26 cellular contexts compared by ENCODE assay signal in genomic region chr4:38037627-38038026, GRCh38.
A peak's percentile ranks its signal among the peaks of the same experiment; 100 is the strongest.
DNase-seq lines count a peak whose midpoint lies in the region; ATAC-seq, FAIRE-seq and TF ChIP-seq lines count a peak whose summit lies in the region.
"Had no signal": no experiment of that assay in that cellular context is flagged by ENCODE, and none has a peak within 500 bp of the region (broad histone marks: within the 10 kb centered on the region; RNA-seq: fewer than 3 reads in every experiment).

No MANE protein-coding gene starts in this region.

- H3K4ac ChIP-seq in trophoblast cell (ENCODE audit: low read depth, low read length), result no peak overlapping the region

- H3K14ac ChIP-seq in trophoblast cell (ENCODE audit: low read length), result no peak overlapping the region

- DNase-seq in GM12891 (ENCODE audit: insufficient read length, low spot score), result no peak
- DNase-seq in hepatocyte (ENCODE audit: low spot score), result no peak
- no peak for DNase-seq in trophoblast cell
- DNase-seq in uterus, result no peak
- no peak for DNase-seq in MG63
- DNase-seq: 8988T; ACHN; AML-193; BE2C; CD4-positive, alpha-beta T cell; CD8-positive, alpha-beta memory T cell; DMS 273 treated with DMSO at 0.1 percent for 48 hours; DMS79; EL; GDM1; GOT3; HFFc6 had no signal

- H3K4me2 ChIP-seq in hepatocyte, result peak overlapping the region; percentile 22
- H3K4me2 ChIP-seq in trophoblast cell (ENCODE audit: low read length), result no peak overlapping the region
- H3K4me2 ChIP-seq: A549; BLaER1 treated with 17β-estradiol and CSF1 and Interleukin-3, amounts not matched to agents 10 nM and 100 nM had no signal

- intact Hi-C loops in uterus (cut with DNase I; ENCODE audit: low total_unique reads), result loop anchor here (10.0 kb wide), 3 partner anchors 63 to 233 kb away; partner anchors contain the start of gene TBC1D1

- ATAC-seq in HG03280 (IDR thresholded peaks at IDR 0.05; ENCODE audit: unreplicated experiment) (no peak), GM21367 (IDR thresholded peaks at IDR 0.05; ENCODE audit: unreplicated experiment) (no peak)
- ATAC-seq: A549, GM12878 had no signal

- no peak overlapping the region for H4K12ac ChIP-seq in trophoblast cell (ENCODE audit: low read depth, low read length)

- no peak overlapping the region for H2BK12ac ChIP-seq in trophoblast cell (ENCODE audit: low read length)

- H2BK5ac ChIP-seq in trophoblast cell (ENCODE audit: low read depth, low read length, poor library complexity), result no peak overlapping the region

- no peaks in the 10 kb centered on the region for H3K79me2 ChIP-seq in hepatocyte
- H3K79me2 ChIP-seq in trophoblast cell (ENCODE audit: control insufficient read depth, insufficient read depth, low read length, poor library complexity), result no peaks in the 10 kb centered on the region

- H3K79me1 ChIP-seq in trophoblast cell (ENCODE audit: low read length), result no peaks in the 10 kb centered on the region

- H4K20me1 ChIP-seq in hepatocyte (ENCODE audit: insufficient read depth, poor library complexity, severe bottlenecking), result no peaks in the 10 kb centered on the region

- FAIRE-seq in GM12891 (lab: Jason Lieb, UNC), result peak; percentile 28
- FAIRE-seq: A549, D721Med, GM12878, GM18507, H54 had no signal

- H4K91ac ChIP-seq in trophoblast cell (ENCODE audit: low read depth, low read length), result peak overlapping the region; percentile 5

- TF ChIP-seq CTCF in hepatocyte (IDR thresholded peaks at IDR 0.05; ENCODE audit: poor library complexity) (no peak), uterus (IDR thresholded peaks at IDR 0.05) (no peak)

- no peak overlapping the region for H3K18ac ChIP-seq in trophoblast cell (ENCODE audit: low read length)

- H3K23ac ChIP-seq in trophoblast cell (ENCODE audit: low read length), result no peak overlapping the region

- H3K27ac ChIP-seq in hepatocyte (peak overlapping the region; percentile 28), trophoblast cell (ENCODE audit: low read depth, low read length) (no peak overlapping the region), uterus (peak overlapping the region; percentile 47 to 99)
- H3K27ac ChIP-seq: A549; BLaER1 treated with 17β-estradiol and CSF1 and Interleukin-3, amounts not matched to agents 10 nM and 100 nM had no signal

- H3K9me3 ChIP-seq in hepatocyte (ENCODE audit: low read depth) (no peaks in the 10 kb centered on the region), trophoblast cell (ENCODE audit: insufficient read depth, low read depth, low read length) (no peaks in the 10 kb centered on the region), uterus (no peaks in the 10 kb centered on the region), MG63 (no peaks in the 10 kb centered on the region)
- H3K9me3 ChIP-seq: A549; BE2C; BLaER1 treated with 17β-estradiol and CSF1 and Interleukin-3, amounts not matched to agents 10 nM and 100 nM; HAP-1 had no signal

- no peak overlapping the region for H2AFZ ChIP-seq in hepatocyte
- no peak overlapping the region for H2AFZ ChIP-seq in trophoblast cell (ENCODE audit: insufficient read depth, low read length, poor library complexity)

- H3K9ac ChIP-seq in trophoblast cell (ENCODE audit: low read length), result no peak overlapping the region
- H3K9ac ChIP-seq: BLaER1 treated with 17β-estradiol and CSF1 and Interleukin-3, amounts not matched to agents 10 nM and 100 nM had no signal

- H2AK5ac ChIP-seq in trophoblast cell (ENCODE audit: low read length), result no peak overlapping the region

- no peaks in the 10 kb centered on the region for H3K9me2 ChIP-seq in hepatocyte (replicated peaks; ENCODE audit: insufficient read depth)

- H3K4me1 ChIP-seq in hepatocyte (ENCODE audit: insufficient read depth), result no peaks in the 10 kb centered on the region
- H3K4me1 ChIP-seq in trophoblast cell (ENCODE audit: control insufficient read depth in 1 of 2, insufficient read depth in 2 of 2, low read length in 2 of 2), result no peaks in the 10 kb centered on the region
- peaks cover 0 to 7% of the 10 kb centered on the region in 2 donors for H3K4me1 ChIP-seq in uterus
- H3K4me1 ChIP-seq: A549; BE2C; BLaER1 treated with 17β-estradiol and CSF1 and Interleukin-3, amounts not matched to agents 10 nM and 100 nM had no signal

- H3K27me3 ChIP-seq in hepatocyte, result no peaks in the 10 kb centered on the region
- H3K27me3 ChIP-seq in trophoblast cell (ENCODE audit: insufficient read depth, low read length), result no peaks in the 10 kb centered on the region
- H3K27me3 ChIP-seq in uterus, result no peaks in the 10 kb centered on the region
- no peaks in the 10 kb centered on the region for H3K27me3 ChIP-seq in MG63
- H3K27me3 ChIP-seq: BE2C; BLaER1 treated with 17β-estradiol and CSF1 and Interleukin-3, amounts not matched to agents 10 nM and 100 nM had no signal

- H2BK120ac ChIP-seq in trophoblast cell (ENCODE audit: insufficient read depth, low read length, poor library complexity), result no peak overlapping the region

- H3K36me3 ChIP-seq in hepatocyte (replicated peaks; ENCODE audit: insufficient read depth, low read depth), result no peaks in the 10 kb centered on the region
- H3K36me3 ChIP-seq in trophoblast cell (ENCODE audit: control insufficient read depth in 1 of 2, insufficient read depth in 2 of 2, low read length in 2 of 2), result peaks cover 15 to 16% of the 10 kb centered on the region in 2 experiments
- H3K36me3 ChIP-seq in uterus, result no peaks in the 10 kb centered on the region
- H3K36me3 ChIP-seq in MG63, result no peaks in the 10 kb centered on the region
- H3K36me3 ChIP-seq: BE2C had no signal

- 74% methylated on average over 8 of the region's 8 CpGs for WGBS in hepatocyte (ENCODE audit: low lambda C conversion rate, missing lambda C conversion rate)
- WGBS in trophoblast cell (ENCODE audit: extremely low coverage, insufficient coverage, insufficient read length), result no CpG with 5 or more reads among the region's 8 CpGs

- H4K8ac ChIP-seq in trophoblast cell (ENCODE audit: low read depth, low read length), result no peak overlapping the region

- H3K4me3 ChIP-seq in hepatocyte (no peak overlapping the region), trophoblast cell (ENCODE audit: low read depth, low read length) (no peak overlapping the region), uterus (no peak overlapping the region), MG63 (no peak overlapping the region)
- H3K4me3 ChIP-seq: A549; BLaER1 treated with 17β-estradiol and CSF1 and Interleukin-3, amounts not matched to agents 10 nM and 100 nM; GM12878; HAP-1 had no signal

- no peak for TF ChIP-seq POLR2A in GM12891 (IDR thresholded peaks at IDR 0.05; ENCODE audit: low read depth, low read length)
- TF ChIP-seq POLR2A in uterus (IDR thresholded peaks at IDR 0.05), result no peak

TF ChIP-seq in GM12891, 5 proteins besides CTCF, POLR2A, EP300 and RAD21:
- TF ChIP-seq PAX5 (IDR thresholded peaks at IDR 0.05; ENCODE audit: insufficient read depth, low read length, severe bottlenecking) (no peak), SPI1 (IDR thresholded peaks at IDR 0.05; ENCODE audit: low read depth, low read length) (no peak), POLR2AphosphoS5 (IDR thresholded peaks at IDR 0.05; ENCODE audit: low read depth, low read length) (no peak)
